ENCODE assay signal across 8 cellular contexts in the genomic region with DNA sequence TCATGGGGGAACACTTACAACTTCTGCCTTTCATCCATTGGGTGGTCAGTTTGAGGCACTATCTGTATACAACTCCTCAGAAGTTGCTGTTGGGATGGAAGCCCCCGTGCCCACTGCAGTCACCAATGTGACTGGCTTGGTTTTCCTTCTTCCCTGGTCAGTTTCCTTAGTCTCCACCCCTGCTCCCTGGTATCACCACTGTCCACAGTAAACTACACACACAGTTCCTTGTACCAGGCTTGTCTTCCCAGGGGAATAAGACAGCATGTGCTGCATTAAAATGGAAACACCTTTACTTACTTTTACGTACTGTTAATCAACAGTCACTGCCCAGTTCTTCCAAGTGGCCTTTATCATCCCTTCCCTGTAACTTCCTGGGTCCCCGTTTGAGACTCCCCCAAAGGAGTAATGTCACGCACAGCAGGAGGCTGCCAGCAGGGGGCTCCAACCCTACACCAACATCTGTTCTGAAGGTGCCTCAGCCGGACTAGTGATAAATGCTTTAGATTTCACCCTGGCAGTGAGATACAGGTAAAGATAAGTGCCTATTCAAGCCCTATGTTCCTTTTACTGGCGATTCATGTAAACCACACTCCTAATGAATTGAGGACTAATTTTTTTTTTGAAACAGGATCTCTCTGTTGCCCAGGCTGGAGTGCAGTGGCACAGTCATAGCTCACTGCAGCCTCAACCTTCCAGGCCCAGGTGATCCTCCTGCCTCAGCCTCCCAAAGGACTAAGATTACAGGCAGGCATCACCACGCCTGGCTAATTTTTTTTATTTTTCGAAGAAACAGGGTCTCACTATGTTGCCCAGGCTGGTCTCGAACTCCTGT. TPM values are rescaled to one million over a fixed set of nuclear protein-coding genes. Genes with fewer than 3 reads are reported as not detected.
A peak's percentile ranks its signal among the peaks of the same experiment; 100 is the strongest.
DNase-seq lines count a peak whose midpoint lies in the region; ATAC-seq and TF ChIP-seq lines count a peak whose summit lies in the region.

No MANE protein-coding gene starts in this region.

- no peak overlapping the region for H3K27ac Mint-ChIP-seq in activated CD8-positive, alpha-beta T cell treated with anti-CD3 and anti-CD28 coated beads, Interleukin-2, amount 10 ng/mL, durations not matched to agents 7 days and 5 days
- H3K27ac Mint-ChIP-seq in effector memory CD8-positive, alpha-beta T cell = peak overlapping the region in 1 of 2 donors; percentile 44

- POLR2A ChIA-PET in activated CD8-positive, alpha-beta T cell treated with anti-CD3 and anti-CD28 coated beads, Interleukin-2, amount 10 ng/mL, durations not matched to agents 7 days and 5 days (lab: Charles Lee) = no interaction called here

- intact Hi-C loops in mucosa of descending colon (cut with DNase I, micrococcal nuclease) = loop anchor here in 1 of 2 donors (5.0 kb wide), 1 partner anchor 67 kb away; a partner anchor contains a TSS

- no peaks in the 10 kb centered on the region for H3K36me3 Mint-ChIP-seq in activated CD8-positive, alpha-beta T cell treated with anti-CD3 and anti-CD28 coated beads, Interleukin-2, amount 10 ng/mL, durations not matched to agents 7 days and 5 days (ENCODE audit: low read depth)
- no peaks in the 10 kb centered on the region for H3K36me3 Mint-ChIP-seq in effector memory CD8-positive, alpha-beta T cell (ENCODE audit: insufficient read depth)

- peaks cover 2% of the 10 kb centered on the region for H3K4me1 Mint-ChIP-seq in activated CD8-positive, alpha-beta T cell treated with anti-CD3 and anti-CD28 coated beads, Interleukin-2, amount 10 ng/mL, durations not matched to agents 7 days and 5 days (ENCODE audit: low read depth)
- H3K4me1 Mint-ChIP-seq in effector memory CD8-positive, alpha-beta T cell (ENCODE audit: low read depth in 2 of 2) = peaks cover 3 to 9% of the 10 kb centered on the region in 2 donors

- no peak overlapping the region for H3K4me3 Mint-ChIP-seq in activated CD8-positive, alpha-beta T cell treated with anti-CD3 and anti-CD28 coated beads, Interleukin-2, amount 10 ng/mL, durations not matched to agents 7 days and 5 days
- peak overlapping the region in 1 of 2 donors; percentile 13 for H3K4me3 Mint-ChIP-seq in effector memory CD8-positive, alpha-beta T cell

- no peaks in the 10 kb centered on the region for H3K9me3 ChIP-seq in mucosa of descending colon

- DNase-seq in AG08396 (ENCODE audit: low spot score) (peak; percentile 70), NCI-H226 (peak; percentile 47), mucosa of descending colon (peak; percentile 81 to 94 (median 89))
- DNase-seq in activated CD8-positive, alpha-beta T cell treated with anti-CD3 and anti-CD28 coated beads, Interleukin-2, amount 10 ng/mL, durations not matched to agents 7 days and 5 days = peak; percentile 83
- peak; percentile 74 to 75 (median 75) for DNase-seq in effector memory CD8-positive, alpha-beta T cell
- DNase-seq in stimulated activated CD8-positive, alpha-beta memory T cell treated with anti-CD3 and anti-CD28 coated beads, Interleukin-7, amount 100 ng/mL, for 1 hour (ENCODE audit: low read depth in 2 of 2) = peak; percentile 49 to 73

- peaks cover 3% of the 10 kb centered on the region for H3K4me1 ChIP-seq in mucosa of descending colon (ENCODE audit: low read depth)

- TF ChIP-seq CTCF in mucosa of descending colon (IDR thresholded peaks at IDR 0.05) = peak; percentile 74

- H3K27me3 Mint-ChIP-seq in activated CD8-positive, alpha-beta T cell treated with anti-CD3 and anti-CD28 coated beads, Interleukin-2, amount 10 ng/mL, durations not matched to agents 7 days and 5 days (ENCODE audit: low read depth) = peaks cover 4% of the 10 kb centered on the region
- H3K27me3 Mint-ChIP-seq in effector memory CD8-positive, alpha-beta T cell = no peaks in the 10 kb centered on the region

- CTCF ChIA-PET in activated CD8-positive, alpha-beta T cell treated with anti-CD3 and anti-CD28 coated beads, Interleukin-2, amount 10 ng/mL, durations not matched to agents 7 days and 5 days (lab: Charles Lee) = interaction anchor here (1.0 kb wide), 1 partner anchor 259 kb away, joined by 3 read pairs; no protein-coding TSS in a partner anchor

- H3K4me3 ChIP-seq in mucosa of descending colon = no peak overlapping the region

- no peaks in the 10 kb centered on the region for H3K9me3 Mint-ChIP-seq in activated CD8-positive, alpha-beta T cell treated with anti-CD3 and anti-CD28 coated beads, Interleukin-2, amount 10 ng/mL, durations not matched to agents 7 days and 5 days (ENCODE audit: insufficient read depth)
- H3K9me3 Mint-ChIP-seq in effector memory CD8-positive, alpha-beta T cell = no peaks in the 10 kb centered on the region

- ATAC-seq in GM18517 (IDR thresholded peaks at IDR 0.05; ENCODE audit: unreplicated experiment) = peak; percentile 60
- ATAC-seq in activated CD8-positive, alpha-beta T cell treated with anti-CD3 and anti-CD28 coated beads, Interleukin-2, amount 10 ng/mL, durations not matched to agents 7 days and 5 days = peak; percentile 100
- peak; percentile 96 for ATAC-seq in effector memory CD8-positive, alpha-beta T cell (replicated peaks)
- ATAC-seq in mucosa of descending colon = peak; percentile 87
- no peak for ATAC-seq in GM19035 (IDR thresholded peaks at IDR 0.05; ENCODE audit: unreplicated experiment)

- no peaks in the 10 kb centered on the region for H3K36me3 ChIP-seq in mucosa of descending colon (ENCODE audit: low read depth)

RNA-seq across cellular contexts. Expression of a gene that starts 45.3 kb away (rescaled TPM):
- total RNA-seq in activated CD8-positive, alpha-beta T cell treated with anti-CD3 and anti-CD28 coated beads, Interleukin-2, amount 10 ng/mL, durations not matched to agents 7 days and 5 days = 1 to 10 TPM; 6.2 to 6.8 TPM
- total RNA-seq in mucosa of descending colon = 10 to 100 TPM; 10.4 to 19.8 (median 13.2) TPM
